In the genomic region with DNA sequence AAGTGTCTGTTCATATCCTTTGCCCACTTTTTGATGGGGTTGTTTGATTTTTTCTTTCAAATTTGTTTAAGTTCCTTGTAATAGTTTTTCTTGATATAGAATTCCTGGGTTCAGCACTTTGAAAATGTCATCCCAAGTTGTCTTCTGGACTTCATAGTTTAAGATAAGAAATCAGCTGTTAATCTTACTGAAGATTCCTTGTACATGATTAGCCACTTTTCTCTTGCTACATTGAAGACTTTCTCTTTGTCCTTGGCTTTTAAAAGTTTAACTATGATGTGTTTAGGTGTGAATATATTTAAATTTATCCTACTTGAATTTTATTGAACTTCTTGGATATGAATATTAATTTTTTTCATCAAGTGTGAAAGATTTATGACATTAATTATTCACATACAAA, we compare ENCODE assay signal across 19 cellular contexts.
A peak's percentile ranks its signal among the peaks of the same experiment; 100 is the strongest.
DNase-seq lines count a peak whose midpoint lies in the region; ATAC-seq, FAIRE-seq and TF ChIP-seq lines count a peak whose summit lies in the region.
"Had no signal": no experiment of that assay in that cellular context is flagged by ENCODE, and none has a peak within 500 bp of the region (broad histone marks: within the 10 kb centered on the region; RNA-seq: fewer than 3 reads in every experiment).

No MANE protein-coding gene starts in this region.

- no peaks in the 10 kb centered on the region for H3K4me1 ChIP-seq in BE2C
- H3K4me1 ChIP-seq: A549, Caco-2 had no signal

- TF ChIP-seq CTCF in WTC11 (IDR thresholded peaks at IDR 0.05), result no peak
- no peak for TF ChIP-seq CTCF in BE2C (IDR thresholded peaks at IDR 0.05; ENCODE audit: low read depth, low read length)

- ATAC-seq in WTC11, result no peak
- ATAC-seq in HG03175 (IDR thresholded peaks at IDR 0.05; ENCODE audit: unreplicated experiment), result no peak
- no peak for ATAC-seq in HG02610 (IDR thresholded peaks at IDR 0.05; ENCODE audit: unreplicated experiment)
- ATAC-seq: A549 had no signal

- no peak overlapping the region for H3K4me3 Mint-ChIP-seq in WTC11
- H3K4me3 Mint-ChIP-seq: CD8-positive, alpha-beta memory T cell had no signal

- H3K36me3 Mint-ChIP-seq in WTC11, result peaks cover 23% of the 10 kb centered on the region
- H3K36me3 Mint-ChIP-seq: CD8-positive, alpha-beta memory T cell had no signal

- no peak overlapping the region for H3K4me3 ChIP-seq in BE2C (ENCODE audit: low read depth, low read length)
- H3K4me3 ChIP-seq: A549, BLaER1 had no signal

- no peak for TF ChIP-seq POLR2A in H54 (IDR thresholded peaks at IDR 0.05; ENCODE audit: low read depth, low read length)

- H3K27ac Mint-ChIP-seq in WTC11, result no peak overlapping the region
- H3K27ac Mint-ChIP-seq: CD8-positive, alpha-beta memory T cell had no signal

- no peaks in the 10 kb centered on the region for H3K36me3 ChIP-seq in BE2C
- H3K36me3 ChIP-seq: BLaER1 had no signal

- CTCF ChIA-PET in WTC11 (lab: Charles Lee), result no interaction called here

- H3K9me3 ChIP-seq in BE2C, result no peaks in the 10 kb centered on the region

- H3K9me3 Mint-ChIP-seq in WTC11, result peaks cover 50% of the 10 kb centered on the region

- POLR2A ChIA-PET in WTC11 (lab: Charles Lee), result no interaction called here

- no peaks in the 10 kb centered on the region for H3K27me3 ChIP-seq in BE2C
- H3K27me3 ChIP-seq: BLaER1 had no signal

- FAIRE-seq in H54 (lab: Jason Lieb, UNC), result peak; percentile 30
- FAIRE-seq: A549, GM12892, GM19239, H1, HTR-8/SVneo had no signal

- no peaks in the 10 kb centered on the region for H3K4me1 Mint-ChIP-seq in WTC11
- H3K4me1 Mint-ChIP-seq: CD8-positive, alpha-beta memory T cell had no signal

- DNase-seq in ELR (ENCODE audit: low read depth) (peak; percentile 3), H54 (ENCODE audit: insufficient read length, low spot score) (no peak), WTC11 (ENCODE audit: low spot score) (no peak), fibroblast of peridontal ligament (ENCODE audit: extremely low read depth) (peak; percentile 5), BE2C (no peak)
- DNase-seq: Caco-2; CD8-positive, alpha-beta memory T cell; DMS79 treated with DMSO at 0.1 percent for 48 hours; EL; GDM1; HCEC 1CT had no signal

- H3K27me3 Mint-ChIP-seq in WTC11 (ENCODE audit: low read depth), result no peaks in the 10 kb centered on the region

TF ChIP-seq in WTC11, 78 proteins besides CTCF, POLR2A, EP300 and RAD21:
- TF ChIP-seq ZNF396 (CRISPR knock-in tag; IDR thresholded peaks at IDR 0.05; ENCODE audit: borderline replicate concordance) (no peak), ZNF512 (CRISPR knock-in tag; IDR thresholded peaks at IDR 0.05; ENCODE audit: borderline replicate concordance) (no peak), ATF2 (CRISPR knock-in tag; IDR thresholded peaks at IDR 0.05; ENCODE audit: borderline replicate concordance, low read depth) (no peak), CREB1 (CRISPR knock-in tag; IDR thresholded peaks at IDR 0.05) (no peak), ZNF317 (CRISPR knock-in tag; IDR thresholded peaks at IDR 0.05; ENCODE audit: borderline replicate concordance, low read depth) (peak; percentile 97)
- TF ChIP-seq, protein P1, sequence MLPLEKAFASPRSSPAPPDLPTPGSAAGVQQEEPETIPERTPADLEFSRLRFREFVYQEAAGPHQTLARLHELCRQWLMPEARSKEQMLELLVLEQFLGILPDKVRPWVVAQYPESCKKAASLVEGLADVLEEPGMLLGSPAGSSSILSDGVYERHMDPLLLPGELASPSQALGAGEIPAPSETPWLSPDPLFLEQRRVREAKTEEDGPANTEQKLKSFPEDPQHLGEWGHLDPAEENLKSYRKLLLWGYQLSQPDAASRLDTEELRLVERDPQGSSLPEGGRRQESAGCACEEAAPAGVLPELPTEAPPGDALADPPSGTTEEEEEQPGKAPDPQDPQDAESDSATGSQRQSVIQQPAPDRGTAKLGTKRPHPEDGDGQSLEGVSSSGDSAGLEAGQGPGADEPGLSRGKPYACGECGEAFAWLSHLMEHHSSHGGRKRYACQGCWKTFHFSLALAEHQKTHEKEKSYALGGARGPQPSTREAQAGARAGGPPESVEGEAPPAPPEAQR (CRISPR knock-in tag; IDR thresholded peaks at IDR 0.05), result no peak

Comparison
In these comparisons a context has a peak if more than half of its experiments do, and no peak if none do; other contexts are left out.
1. DNase-seq: peak in ELR (single experiment) and fibroblast of peridontal ligament (single experiment); none in H54 (single experiment), WTC11 (single experiment) and BE2C (single experiment).